1 cellular context compared by ENCODE assay signal in the genomic region with DNA sequence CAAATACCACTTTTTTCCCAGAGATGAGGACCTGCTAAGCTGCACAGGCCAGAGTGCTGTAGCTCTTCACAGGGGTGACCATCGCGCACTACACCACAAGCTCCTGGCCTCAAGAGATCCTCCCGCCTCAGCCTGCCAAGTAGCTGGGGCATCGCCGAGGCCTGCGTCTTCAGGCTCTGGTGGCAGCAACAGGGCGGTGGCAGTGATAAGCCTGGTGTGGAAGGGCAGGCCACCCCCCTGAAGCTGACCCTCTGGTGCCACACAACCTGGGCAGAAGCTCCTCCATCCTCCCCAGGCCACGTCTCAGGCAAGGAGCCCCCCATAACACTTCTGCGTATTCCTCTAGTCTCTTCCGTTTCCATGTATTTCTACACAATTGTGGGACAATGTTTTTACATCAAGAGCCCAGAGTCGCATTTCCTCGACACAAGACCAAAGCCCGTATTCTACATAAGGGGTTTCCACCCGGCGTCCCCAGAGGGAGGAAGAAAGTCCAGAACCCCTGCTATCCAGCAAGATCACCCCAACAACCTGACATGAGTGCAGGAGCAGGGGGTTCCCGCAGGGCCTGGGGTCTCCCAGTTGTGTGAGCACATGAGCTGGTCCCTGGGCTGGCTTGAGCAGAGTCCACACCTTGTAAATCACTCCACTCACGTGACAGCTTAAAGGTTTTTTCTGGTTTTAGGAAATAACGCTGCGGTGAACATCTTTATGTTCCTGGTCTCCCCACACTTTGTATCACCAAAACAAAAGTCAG.
TF ChIP-seq lines count a peak whose summit lies in the region.

No MANE protein-coding gene starts in this region.

TF ChIP-seq in K562, 482 proteins besides CTCF, POLR2A, EP300 and RAD21:
- TF ChIP-seq ARHGAP35 (IDR thresholded peaks at IDR 0.05; ENCODE audit: partially characterized antibody) (peak; percentile 4), PML (IDR thresholded peaks at IDR 0.05; ENCODE audit: low read length) (0 out of 2 replicates have a peak, but pooled peaks have one; percentile 14), ZNF695 (CRISPR knock-in tag; IDR thresholded peaks at IDR 0.05) (no peak)
